In the genomic region with DNA sequence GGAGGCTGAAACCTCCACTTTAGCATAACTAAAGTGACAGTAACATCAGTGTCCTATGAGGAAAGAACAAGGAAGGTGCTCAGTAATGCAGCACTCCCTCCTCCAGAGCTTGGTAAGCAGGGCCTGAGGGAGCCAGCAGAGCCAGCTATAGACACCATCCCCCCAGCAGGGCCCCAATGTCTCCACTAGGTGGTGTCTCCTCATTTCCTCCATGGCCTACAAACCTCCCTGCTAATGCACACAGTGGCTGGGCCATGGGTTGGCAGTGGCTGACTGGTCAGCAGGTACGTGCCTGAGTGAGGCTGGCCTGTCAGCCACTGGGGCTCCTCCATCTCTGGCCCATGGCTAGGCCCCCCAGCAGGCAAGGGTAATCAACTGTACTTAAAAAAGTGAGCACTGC, we compare ENCODE assay signal across 8 cellular contexts. TPM values are rescaled to one million over a fixed set of nuclear protein-coding genes. Genes with fewer than 3 reads are reported as not detected.
A peak's percentile ranks its signal among the peaks of the same experiment; 100 is the strongest.
DNase-seq lines count a peak whose midpoint lies in the region; ATAC-seq and TF ChIP-seq lines count a peak whose summit lies in the region.

No MANE protein-coding gene starts in this region.

- H2AFZ ChIP-seq in H9 (ENCODE audit: low read length): no peak overlapping the region
- no peak overlapping the region for H2AFZ ChIP-seq in neural progenitor cell (replicated peaks)

- H3K9me3 ChIP-seq in right atrium auricular region (no peaks in the 10 kb centered on the region), H9 (ENCODE audit: control insufficient read depth, low read depth, low read length) (no peaks in the 10 kb centered on the region), neural progenitor cell (ENCODE audit: low read depth) (no peaks in the 10 kb centered on the region)

- no peak overlapping the region for H4K5ac ChIP-seq in H9 (ENCODE audit: insufficient read length, low read depth, low read length)

- H3K18ac ChIP-seq in H9 (ENCODE audit: insufficient read length, low read depth, low read length): no peak overlapping the region

- H3K4me2 ChIP-seq in H9 (ENCODE audit: insufficient read depth, insufficient read length, low read length) (no peak overlapping the region), neural progenitor cell (no peak overlapping the region)

- H3K79me2 ChIP-seq in H9 (ENCODE audit: insufficient read depth, low read length) (peaks cover 6% of the 10 kb centered on the region; the same call in 1 of the 2 replicates), neural progenitor cell (ENCODE audit: low read depth) (peaks cover 21% of the 10 kb centered on the region)

- H3K4me1 Mint-ChIP-seq in H9 (peaks cover 7 to 10% of the 10 kb centered on the region in 2 experiments; a peak in 3 of 4 replicates), neural progenitor cell (no peaks in the 10 kb centered on the region)

- H3K27me3 Mint-ChIP-seq in H9 (ENCODE audit: low read depth) (no peaks in the 10 kb centered on the region), neural progenitor cell (ENCODE audit: insufficient read depth, low read depth) (peaks cover 2% of the 10 kb centered on the region)

- H3K36me3 ChIP-seq in right atrium auricular region (peaks cover 67% of the 10 kb centered on the region), neural progenitor cell (peaks cover 8% of the 10 kb centered on the region)

- peaks cover 24% of the 10 kb centered on the region for H3F3A ChIP-seq in neural progenitor cell (ENCODE audit: low read depth)

- H3K27ac ChIP-seq in right atrium auricular region: no peak overlapping the region
- H3K27ac ChIP-seq in H9 (ENCODE audit: insufficient read length, low read depth, low read length): no peak overlapping the region
- no peak overlapping the region for H3K27ac ChIP-seq in neural progenitor cell

- H4K20me1 ChIP-seq in H9 (ENCODE audit: control insufficient read depth, insufficient read depth, insufficient read length) (peaks cover 2% of the 10 kb centered on the region), neural progenitor cell (ENCODE audit: low read depth) (peaks cover 42% of the 10 kb centered on the region)

- TF ChIP-seq CTCF in right atrium auricular region (IDR thresholded peaks at IDR 0.05) (peak in 1 of 2 donors; percentile 56), H9 (conservative IDR thresholded peaks at IDR 0.05) (peak; percentile 87), LNCAP (IDR thresholded peaks at IDR 0.05) (peak; percentile 63), neural progenitor cell (IDR thresholded peaks at IDR 0.05) (peak; percentile 72)

- H2BK12ac ChIP-seq in H9 (ENCODE audit: insufficient read length, low read depth, low read length): no peak overlapping the region

- H3K79me1 ChIP-seq in H9 (ENCODE audit: insufficient read depth, low read depth, low read length, poor library complexity, severe bottlenecking): no peaks in the 10 kb centered on the region

- no peak overlapping the region for H3K23ac ChIP-seq in H9 (ENCODE audit: insufficient read length, low read depth, low read length)

- no peak for DNase-seq in Right ventricle myocardium inferior (ENCODE audit: missing footprints)
- DNase-seq in right atrium auricular region (ENCODE audit: low spot score): no peak
- DNase-seq in H9: peak; percentile 87
- DNase-seq in activated CD4-positive, alpha-beta T cell treated with anti-CD3 and anti-CD28 coated beads, Interleukin-2, amount 50 U/mL, for 48 hours: peak; percentile 46 to 58
- peak; percentile 73 to 77 for DNase-seq in erythroblast (lab: John Stamatoyannopoulos, UW)
- peak; percentile 63 for DNase-seq in neural progenitor cell (ENCODE audit: low spot score)
- no peak for DNase-seq in hippocampal formation (lab: John Stamatoyannopoulos, UW)

- intact Hi-C loops in Right ventricle myocardium inferior (cut with DNase I): no loop called here

- H3K56ac ChIP-seq in H9 (ENCODE audit: insufficient read length, low read depth, low read length): no peak overlapping the region

- no peak for TF ChIP-seq POLR2A in erythroblast (IDR thresholded peaks at IDR 0.05; ENCODE audit: low read length)

- H2BK15ac ChIP-seq in H9 (ENCODE audit: low read depth, low read length): no peak overlapping the region

- H3K27ac Mint-ChIP-seq in H9: peak overlapping the region in 1 of 3 experiments; percentile 71; a peak in 3 of 7 replicates
- no peak overlapping the region for H3K27ac Mint-ChIP-seq in neural progenitor cell

- WGBS in H9 (ENCODE audit: extremely low coverage, insufficient read length, low lambda C conversion rate): no CpG with 5 or more reads among the region's 1 CpG

- H3K9ac ChIP-seq in H9 (ENCODE audit: extremely low read depth, insufficient read length, low read length): no peak overlapping the region
- H3K9ac ChIP-seq in neural progenitor cell: no peak overlapping the region

- no peak overlapping the region for H2BK120ac ChIP-seq in H9 (ENCODE audit: low read depth, low read length, poor library complexity, severe bottlenecking)

- H4K91ac ChIP-seq in H9 (ENCODE audit: insufficient read length, low read depth, low read length): no peak overlapping the region

- H3K27me3 ChIP-seq in right atrium auricular region (no peaks in the 10 kb centered on the region), H9 (ENCODE audit: insufficient read depth, low read length) (no peaks in the 10 kb centered on the region), neural progenitor cell (no peaks in the 10 kb centered on the region)

- H3K4me3 Mint-ChIP-seq in H9 (no peak overlapping the region), neural progenitor cell (no peak overlapping the region)

- H2AK5ac ChIP-seq in H9 (ENCODE audit: insufficient read length, low read length): no peak overlapping the region

- H3T11ph ChIP-seq in H9 (ENCODE audit: low read length): no peak overlapping the region

- H3K36me3 Mint-ChIP-seq in H9 (ENCODE audit: insufficient read depth in 1 of 3, low read depth in 3 of 3) (peaks cover 24 to 86% (median 65%) of the 10 kb centered on the region in 3 experiments; a peak in 6 of 7 replicates), neural progenitor cell (peaks cover 34% of the 10 kb centered on the region)

- no peak overlapping the region for H3K14ac ChIP-seq in H9 (ENCODE audit: insufficient read depth, low read length)

- no peak overlapping the region for H3K4me3 ChIP-seq in right atrium auricular region
- H3K4me3 ChIP-seq in neural progenitor cell: no peak overlapping the region

- H2BK20ac ChIP-seq in H9 (ENCODE audit: low read depth, low read length, poor library complexity, severe bottlenecking): no peak overlapping the region

- peak; percentile 35 for ATAC-seq in Right ventricle myocardium inferior

- H3K4me1 ChIP-seq in right atrium auricular region (no peaks in the 10 kb centered on the region), H9 (ENCODE audit: insufficient read depth, low read length) (no peaks in the 10 kb centered on the region), neural progenitor cell (peaks cover 17% of the 10 kb centered on the region)

- no peaks in the 10 kb centered on the region for H3K23me2 ChIP-seq in H9 (ENCODE audit: insufficient read length, low read depth, low read length, poor library complexity, severe bottlenecking)

- H4K8ac ChIP-seq in H9 (replicated peaks; ENCODE audit: insufficient read length, low read depth, low read length): no peak overlapping the region

- no peak overlapping the region for H3K4ac ChIP-seq in H9 (ENCODE audit: low read depth, low read length)

- H3K9me3 Mint-ChIP-seq in H9 (no peaks in the 10 kb centered on the region), neural progenitor cell (no peaks in the 10 kb centered on the region)

- no peak overlapping the region for H2BK5ac ChIP-seq in H9 (ENCODE audit: insufficient read length, low read length)

RNA-seq across cellular contexts. Expression of a gene that starts 13.6 kb away (rescaled TPM):
- 140 TPM for total RNA-seq in Right ventricle myocardium inferior
- total RNA-seq in right atrium auricular region: 100 to 1,000 TPM in 1 of 2 donors, 10 to 100 TPM in 1; 29.2 to 121 TPM
- 53.2 and 56.2 TPM in 2 replicates for total RNA-seq in H9 (2021)
- total RNA-seq in neural progenitor cell (ENCODE audit: low replicate concordance): 24.3 and 28.9 TPM in 2 replicates

RNA-seq across cellular contexts. Expression of a gene that starts 47.4 kb away (rescaled TPM):
- total RNA-seq in Right ventricle myocardium inferior (16.5 TPM), right atrium auricular region (10 to 100 TPM; 18.5 to 22.2 TPM), H9 (2021) (16.0 and 18.8 TPM in 2 replicates), neural progenitor cell (ENCODE audit: low replicate concordance) (29.8 and 35.4 TPM in 2 replicates)

Comparison
In these comparisons a context has a peak if more than half of its experiments do, and no peak if none do; other contexts are left out.
1. DNase-seq: peak in H9 (single experiment), activated CD4-positive, alpha-beta T cell treated with anti-CD3 and anti-CD28 coated beads, Interleukin-2, amount 50 U/mL, for 48 hours (2 of 2), erythroblast (2 of 2) and neural progenitor cell (single experiment); none in Right ventricle myocardium inferior (single experiment), right atrium auricular region (single experiment) and hippocampal formation (0 of 2).